In genomic region chr17:80832888-80833583, GRCh38 we compare ENCODE assay signal across 8 cellular contexts.
DNase-seq lines count a peak whose midpoint lies in the region; ATAC-seq lines count a peak whose summit lies in the region.

No MANE protein-coding gene starts in this region.

- H3K36me3 Mint-ChIP-seq in activated CD4-positive, alpha-beta T cell treated with anti-CD3 and anti-CD28 coated beads, Interleukin-2, amount 10 ng/mL, durations not matched to agents 7 days and 5 days (ENCODE audit: low read depth), result peaks cover 36% of the 10 kb centered on the region

- H3K9me3 Mint-ChIP-seq in activated CD4-positive, alpha-beta T cell treated with anti-CD3 and anti-CD28 coated beads, Interleukin-2, amount 10 ng/mL, durations not matched to agents 7 days and 5 days, result peaks cover 4% of the 10 kb centered on the region

- CTCF ChIA-PET in activated CD4-positive, alpha-beta T cell treated with anti-CD3 and anti-CD28 coated beads, Interleukin-2, amount 10 ng/mL, durations not matched to agents 7 days and 5 days (lab: Charles Lee), result interaction anchor here (1.0 to 2.8 kb wide), 9 partner anchors 9 to 90 kb away, joined by 3 to 10 read pairs (median 4); no protein-coding TSS in a partner anchor

- peak overlapping the region; percentile 97 for H3K27ac Mint-ChIP-seq in activated CD4-positive, alpha-beta T cell treated with anti-CD3 and anti-CD28 coated beads, Interleukin-2, amount 10 ng/mL, durations not matched to agents 7 days and 5 days

- peaks cover 76% of the 10 kb centered on the region for H3K4me1 Mint-ChIP-seq in activated CD4-positive, alpha-beta T cell treated with anti-CD3 and anti-CD28 coated beads, Interleukin-2, amount 10 ng/mL, durations not matched to agents 7 days and 5 days

- H3K4me3 Mint-ChIP-seq in activated CD4-positive, alpha-beta T cell treated with anti-CD3 and anti-CD28 coated beads, Interleukin-2, amount 10 ng/mL, durations not matched to agents 7 days and 5 days, result peak overlapping the region; percentile 73

- peak; percentile 76 for ATAC-seq in GM19023 (IDR thresholded peaks at IDR 0.05; ENCODE audit: unreplicated experiment)
- ATAC-seq in HG03196 (IDR thresholded peaks at IDR 0.05; ENCODE audit: unreplicated experiment), result peak; percentile 77

- H3K27me3 Mint-ChIP-seq in activated CD4-positive, alpha-beta T cell treated with anti-CD3 and anti-CD28 coated beads, Interleukin-2, amount 10 ng/mL, durations not matched to agents 7 days and 5 days, result no peaks in the 10 kb centered on the region

- DNase-seq in AG08396 (ENCODE audit: low spot score) (peak; percentile 98), NCI-H345 treated with DMSO at 0.1 percent for 48 hours (lab: John Stamatoyannopoulos, UW; ENCODE audit: unreplicated experiment) (peak; percentile 98), dedifferentiated amniotic fluid mesenchymal stem cell (ENCODE audit: extremely low spot score) (peak; percentile 92), left kidney (ENCODE audit: low read depth, low spot score) (peak; percentile 98)
- DNase-seq in activated CD4-positive, alpha-beta T cell treated with anti-CD3 and anti-CD28 coated beads, Interleukin-2, amount 10 ng/mL, durations not matched to agents 7 days and 5 days, result peak; percentile 87
- peak; percentile 56 to 80 (median 74) for DNase-seq in stimulated activated CD4-positive, alpha-beta T cell treated with anti-CD3 and anti-CD28 coated beads, Interleukin-1b, Interleukin-23, amount 100 ng/mL, for 24 hours (ENCODE audit: low read depth in 4 of 4, low spot score in 1 of 4)

- POLR2A ChIA-PET in activated CD4-positive, alpha-beta T cell treated with anti-CD3 and anti-CD28 coated beads, Interleukin-2, amount 10 ng/mL, durations not matched to agents 7 days and 5 days (lab: Charles Lee), result interaction anchor here (0.7 to 1.7 kb wide), 6 partner anchors 15 to 60 kb away, joined by 3 to 7 read pairs (median 4); no protein-coding TSS in a partner anchor

Comparison
In these comparisons a context has a peak if more than half of its experiments do, and no peak if none do; other contexts are left out.
1. Peak in every context shown above with its lines: DNase-seq and ATAC-seq.